In genomic region chr1:91916811-91917460, GRCh38 we compare ENCODE assay signal across 1 cellular context.
TF ChIP-seq lines count a peak whose summit lies in the region.

No MANE protein-coding gene starts in this region.

TF ChIP-seq in WTC11, 78 proteins besides CTCF, POLR2A, EP300 and RAD21:
- TF ChIP-seq E2F5 (CRISPR knock-in tag; IDR thresholded peaks at IDR 0.05) (no peak), ZNF671 (CRISPR knock-in tag; IDR thresholded peaks at IDR 0.05) (no peak), OVOL2 (CRISPR knock-in tag; IDR thresholded peaks at IDR 0.05; ENCODE audit: borderline replicate concordance) (no peak), ZNF425 (CRISPR knock-in tag; conservative IDR thresholded peaks at IDR 0.05) (no peak), IRF1 (CRISPR knock-in tag; IDR thresholded peaks at IDR 0.05) (no peak), ELF4 (CRISPR knock-in tag; IDR thresholded peaks at IDR 0.05; ENCODE audit: low read depth) (no peak)
